Comparison of ENCODE assay signal across 16 cellular contexts in genomic region chr17:41848788-41849187, GRCh38. TPM values are rescaled to one million over a fixed set of nuclear protein-coding genes. Genes with fewer than 3 reads are reported as not detected.
"Had no signal": no experiment of that assay in that cellular context is flagged by ENCODE, and none has a peak within 500 bp of the region (broad histone marks: within the 10 kb centered on the region; RNA-seq: fewer than 3 reads in every experiment).

No MANE protein-coding gene starts in this region.

- H3K27me3 Mint-ChIP-seq: stimulated activated memory B cell treated with anti-CD40 and anti-IgM and Interleukin-4, amounts not matched to agents 10 μg/mL and 1 μg/mL and 100 μg/mL, for 72 hours had no signal

- H3K4me3 Mint-ChIP-seq: activated T-cell treated with anti-CD3 and anti-CD28 coated beads, Interleukin-2, amount 50 U/mL, for 4 hours; stimulated activated memory B cell treated with anti-CD40 and anti-IgM and Interleukin-4, amounts not matched to agents 10 μg/mL and 1 μg/mL and 100 μg/mL, for 72 hours had no signal

- H3K27ac Mint-ChIP-seq: activated naive CD4-positive, alpha-beta T cell treated with anti-CD3 and anti-CD28 coated beads, Interleukin-2, amount 50 U/mL, for 72 hours; stimulated activated memory B cell treated with anti-CD40 and anti-IgM and Interleukin-4, amounts not matched to agents 10 μg/mL and 1 μg/mL and 100 μg/mL, for 72 hours had no signal

- H3K27me3 ChIP-seq: breast epithelium, dorsolateral prefrontal cortex, esophagus muscularis mucosa, hepatocyte, neutrophil had no signal

- H3K27ac ChIP-seq: breast epithelium, esophagus muscularis mucosa, hepatocyte, lower lobe of right lung, neutrophil had no signal

- H3K4me1 ChIP-seq: breast epithelium had no signal

- H3K9me3 Mint-ChIP-seq: activated naive CD4-positive, alpha-beta T cell treated with anti-CD3 and anti-CD28 coated beads, Interleukin-2, amount 50 U/mL, for 72 hours; activated T-cell treated with anti-CD3 and anti-CD28 coated beads, Interleukin-2, amount 50 U/mL, for 4 hours; stimulated activated memory B cell treated with anti-CD40 and anti-IgM and Interleukin-4, amounts not matched to agents 10 μg/mL and 1 μg/mL and 100 μg/mL, for 72 hours had no signal

- H3K4me3 ChIP-seq: breast epithelium, esophagus muscularis mucosa, hepatocyte, lower lobe of right lung had no signal

- H3K9me3 ChIP-seq: breast epithelium, esophagus muscularis mucosa, lower lobe of right lung, neutrophil had no signal

- DNase-seq: activated CD4-positive, alpha-beta T cell treated with anti-CD3 and anti-CD28 coated beads, Interleukin-2, amount 50 U/mL, for 48 hours; activated effector memory CD4-positive, alpha-beta T cell treated with anti-CD3 and anti-CD28 coated beads, Interleukin-2, amount 50 U/mL, for 16 hours; activated T-cell treated with anti-CD3 and anti-CD28 coated beads, Interleukin-2, amount 50 U/mL, for 4 hours; dorsolateral prefrontal cortex; lower lobe of right lung; midbrain; trophoblast cell had no signal

- ATAC-seq: activated CD4-positive, CD25-positive, alpha-beta regulatory T cell treated with anti-CD3 and anti-CD28 coated beads, Interleukin-2, amount 50 U/mL, for 24 hours; activated naive CD4-positive, alpha-beta T cell treated with anti-CD3 and anti-CD28 coated beads, Interleukin-2, amount 50 U/mL, for 72 hours; activated T-cell treated with anti-CD3 and anti-CD28 coated beads, Interleukin-2, amount 50 U/mL, for 4 hours; lower lobe of right lung; stimulated activated memory B cell treated with anti-CD40 and anti-IgM and Interleukin-4, amounts not matched to agents 10 μg/mL and 1 μg/mL and 100 μg/mL, for 72 hours had no signal

RNA-seq across cellular contexts. Expression of gene KLHL10, which starts 11.2 kb away (rescaled TPM):
- total RNA-seq: activated T-cell treated with anti-CD3 and anti-CD28 coated beads, Interleukin-2, amount 50 U/mL, for 4 hours; cerebellum; kidney epithelial cell had no signal
- polyA plus RNA-seq: hepatocyte had no signal
